In the genomic region with DNA sequence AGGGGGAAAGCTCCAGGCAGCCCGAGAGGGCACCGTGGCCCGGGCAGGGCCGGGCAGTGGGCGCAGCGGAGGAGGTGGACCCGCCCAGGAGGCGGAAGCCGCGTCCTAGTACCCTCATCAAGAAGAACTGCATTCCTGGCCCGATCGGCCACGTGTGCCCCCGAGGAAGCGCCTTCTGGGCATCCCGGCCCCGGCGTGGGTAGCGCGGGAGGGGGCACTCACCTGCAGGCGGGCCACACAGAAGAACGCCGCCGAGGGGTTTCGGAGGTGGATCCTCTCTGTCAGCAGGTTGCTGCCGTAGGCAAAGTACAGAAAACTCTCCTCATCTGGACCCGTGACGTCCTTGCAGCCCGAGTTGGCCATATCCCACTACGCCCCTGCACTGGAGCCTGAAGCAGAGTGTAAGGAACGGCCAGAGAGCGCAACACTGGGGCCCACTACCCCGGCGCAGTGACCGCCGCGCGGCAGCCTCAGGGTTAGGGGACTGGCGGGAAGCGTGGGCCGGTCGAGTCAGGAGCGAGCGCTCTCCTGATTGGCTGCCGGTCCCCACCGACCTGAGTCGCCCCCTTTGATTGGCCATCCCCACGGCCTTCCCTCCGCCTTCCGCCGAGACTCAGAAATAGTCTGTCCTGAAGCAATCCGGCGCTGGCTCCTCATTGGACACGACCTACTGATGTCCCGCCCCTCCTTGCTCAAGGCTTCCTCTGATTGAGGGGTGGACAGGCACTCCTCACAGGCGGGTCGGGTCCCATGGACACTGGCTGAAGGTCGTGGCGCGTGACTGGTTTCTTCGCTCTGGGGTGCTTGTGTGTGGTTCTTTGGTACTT, we compare ENCODE assay signal across 8 cellular contexts. TPM values are rescaled to one million over a fixed set of nuclear protein-coding genes. Genes with fewer than 3 reads are reported as not detected.
A peak's percentile ranks its signal among the peaks of the same experiment; 100 is the strongest.
DNase-seq lines count a peak whose midpoint lies in the region; ATAC-seq and TF ChIP-seq lines count a peak whose summit lies in the region.

A gene with protein sequence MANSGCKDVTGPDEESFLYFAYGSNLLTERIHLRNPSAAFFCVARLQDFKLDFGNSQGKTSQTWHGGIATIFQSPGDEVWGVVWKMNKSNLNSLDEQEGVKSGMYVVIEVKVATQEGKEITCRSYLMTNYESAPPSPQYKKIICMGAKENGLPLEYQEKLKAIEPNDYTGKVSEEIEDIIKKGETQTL (minus strand): TSS at position 483 of the 827 bp plus-strand sequence. CDS start 120 bp downstream, at position 363.

- peak within 1 kb of the TSS; percentile 92 for H2AFZ ChIP-seq in fibroblast of lung (ENCODE audit: low read length)

- H3K27ac Mint-ChIP-seq in activated T-helper 17 cell treated with anti-CD3 and anti-CD28 coated beads, Interleukin-2, amount 50 U/mL, for 72 hours = peak within 1 kb of the TSS; percentile 80
- peak within 1 kb of the TSS; percentile 80 to 97 (median 93) for H3K27ac Mint-ChIP-seq in naive thymus-derived CD8-positive, alpha-beta T cell

- H3K4me1 Mint-ChIP-seq in activated T-helper 17 cell treated with anti-CD3 and anti-CD28 coated beads, Interleukin-2, amount 50 U/mL, for 72 hours = peaks cover 24% of the 10 kb centered on the region
- H3K4me1 Mint-ChIP-seq in naive thymus-derived CD8-positive, alpha-beta T cell = peaks cover 22 to 50% (median 41%) of the 10 kb centered on the region in 4 donors

- peak within 1 kb of the TSS; percentile 71 for H3K9ac ChIP-seq in fibroblast of lung (ENCODE audit: insufficient read depth, low read length)

- H3K4me2 ChIP-seq in fibroblast of lung (ENCODE audit: extremely low read depth, insufficient read depth, low read length) = peak within 1 kb of the TSS; percentile 82

- no peaks in the 10 kb centered on the region for H3K27me3 Mint-ChIP-seq in activated T-helper 17 cell treated with anti-CD3 and anti-CD28 coated beads, Interleukin-2, amount 50 U/mL, for 72 hours
- no peaks in the 10 kb centered on the region for H3K27me3 Mint-ChIP-seq in naive thymus-derived CD8-positive, alpha-beta T cell

- ATAC-seq in activated T-helper 17 cell treated with anti-CD3 and anti-CD28 coated beads, Interleukin-2, amount 50 U/mL, for 72 hours (replicated peaks) = peak; percentile 99
- peak; percentile 95 to 98 for ATAC-seq in naive thymus-derived CD8-positive, alpha-beta T cell

- no peaks in the 10 kb centered on the region for H3K9me3 ChIP-seq in fibroblast of lung (ENCODE audit: control insufficient read depth, insufficient read depth, low read depth, low read length)

- CTCF ChIA-PET in RWPE1 (lab: Yijun Ruan, JAX) = no interaction called here

- no peaks in the 10 kb centered on the region for H3K36me3 ChIP-seq in fibroblast of lung (ENCODE audit: control insufficient read depth, insufficient read depth, low read length)

- no peaks in the 10 kb centered on the region for H4K20me1 ChIP-seq in fibroblast of lung (ENCODE audit: control insufficient read depth, extremely low read depth, insufficient read depth, low read length)

- no peak for TF ChIP-seq CTCF in LNCaP clone FGC (IDR thresholded peaks at IDR 0.05; ENCODE audit: control insufficient read depth, extremely low read depth, insufficient read depth)
- no peak for TF ChIP-seq CTCF in RWPE1 (conservative IDR thresholded peaks at IDR 0.05; ENCODE audit: low read depth)
- no peak for TF ChIP-seq CTCF in fibroblast of lung (conservative IDR thresholded peaks at IDR 0.05 in 1 of 2, IDR thresholded peaks at IDR 0.05 in 1 of 2; ENCODE audit: low read depth in 1 of 2, low read length in 2 of 2)

- POLR2A ChIA-PET in RWPE1 (lab: Yijun Ruan, JAX; ENCODE audit: low non-redundant PET) = no interaction called here
- POLR2A ChIA-PET in naive thymus-derived CD8-positive, alpha-beta T cell (lab: Charles Lee) = interaction anchor here (0.9 kb wide), 1 partner anchor 26 kb away, joined by 3 read pairs; a partner anchor contains a TSS

- no peaks in the 10 kb centered on the region for H3K9me3 Mint-ChIP-seq in activated T-helper 17 cell treated with anti-CD3 and anti-CD28 coated beads, Interleukin-2, amount 50 U/mL, for 72 hours
- H3K9me3 Mint-ChIP-seq in naive thymus-derived CD8-positive, alpha-beta T cell = no peaks in the 10 kb centered on the region

- H3K36me3 Mint-ChIP-seq in activated T-helper 17 cell treated with anti-CD3 and anti-CD28 coated beads, Interleukin-2, amount 50 U/mL, for 72 hours (ENCODE audit: low read depth) = peaks cover 39% of the 10 kb centered on the region
- peaks cover 0 to 10% (median 4%) of the 10 kb centered on the region in 3 donors for H3K36me3 Mint-ChIP-seq in naive thymus-derived CD8-positive, alpha-beta T cell

- no peaks in the 10 kb centered on the region for H3K4me1 ChIP-seq in fibroblast of lung (ENCODE audit: control insufficient read depth, extremely low read depth, insufficient read depth, low read length)

- DNase-seq in EH (ENCODE audit: low read depth) (peak; percentile 99), GOT3 (lab: John Stamatoyannopoulos, UW) (peak; percentile 97), LNCaP clone FGC (ENCODE audit: low read depth) (peak; percentile 98), RWPE1 (ENCODE audit: low spot score) (peak; percentile 100), fibroblast of lung (ENCODE audit: low read depth in 2 of 2) (peak; percentile 98)
- DNase-seq in naive thymus-derived CD8-positive, alpha-beta T cell = peak; percentile 89 to 98 (median 96)
- peak; percentile 92 to 97 (median 94) for DNase-seq in stimulated activated naive CD4-positive, alpha-beta T cell (lab: John Stamatoyannopoulos, UW)

- H3K27ac ChIP-seq in RWPE1 = peak within 1 kb of the TSS; percentile 81
- peak within 1 kb of the TSS; percentile 70 for H3K27ac ChIP-seq in fibroblast of lung (ENCODE audit: insufficient read depth, low read length)

- peak within 1 kb of the TSS; percentile 82 for H3K4me3 Mint-ChIP-seq in activated T-helper 17 cell treated with anti-CD3 and anti-CD28 coated beads, Interleukin-2, amount 50 U/mL, for 72 hours
- H3K4me3 Mint-ChIP-seq in naive thymus-derived CD8-positive, alpha-beta T cell = peak within 1 kb of the TSS; percentile 87 to 99 (median 95)

- H3K4me3 ChIP-seq in LNCaP clone FGC (ENCODE audit: low read depth, low read length) (peak within 1 kb of the TSS; percentile 82), fibroblast of lung (replicated peaks in 1 of 4; ENCODE audit: control extremely low read depth in 1 of 4, insufficient read depth in 1 of 4, low read depth in 3 of 4, low read length in 4 of 4) (peak within 1 kb of the TSS; percentile 61 to 97 (median 89))

- no peaks in the 10 kb centered on the region for H3K27me3 ChIP-seq in fibroblast of lung (ENCODE audit: control insufficient read depth, insufficient read depth, low read length)

- peaks cover 24% of the 10 kb centered on the region for H3K79me2 ChIP-seq in fibroblast of lung (ENCODE audit: control insufficient read depth, insufficient read depth, low read length)

RNA-seq across cellular contexts. Expression of the gene that starts here (rescaled TPM):
- 10 to 100 TPM; 35.5 to 68.3 TPM for total RNA-seq in activated T-helper 17 cell treated with anti-CD3 and anti-CD28 coated beads, Interleukin-2, amount 50 U/mL, for 72 hours
- total RNA-seq in fibroblast of lung = 24.6 and 33.1 TPM in 2 replicates
- polyA plus RNA-seq in fibroblast of lung = 21.6 and 23.2 TPM in 2 replicates
- polyA plus RNA-seq in fibroblast of lung (2012) = 31.1 and 32.0 TPM in 2 replicates
- polyA minus RNA-seq in fibroblast of lung (ENCODE audit: low replicate concordance) = 9.0 and 9.3 TPM in 2 replicates
- total RNA-seq in naive thymus-derived CD8-positive, alpha-beta T cell = 10 to 100 TPM; 13.8 to 15.7 TPM
- polyA plus RNA-seq in naive thymus-derived CD8-positive, alpha-beta T cell = 10 to 100 TPM; 26.0 to 28.2 (median 27.0) TPM

Comparison
In these comparisons a context has a peak if more than half of its experiments do, and no peak if none do; other contexts are left out.
1. Peak in every context shown above with its lines: DNase-seq, ATAC-seq, H3K4me3 ChIP-seq and H3K27ac ChIP-seq.